Comparison of ENCODE assay signal across 20 cellular contexts in the genomic region with DNA sequence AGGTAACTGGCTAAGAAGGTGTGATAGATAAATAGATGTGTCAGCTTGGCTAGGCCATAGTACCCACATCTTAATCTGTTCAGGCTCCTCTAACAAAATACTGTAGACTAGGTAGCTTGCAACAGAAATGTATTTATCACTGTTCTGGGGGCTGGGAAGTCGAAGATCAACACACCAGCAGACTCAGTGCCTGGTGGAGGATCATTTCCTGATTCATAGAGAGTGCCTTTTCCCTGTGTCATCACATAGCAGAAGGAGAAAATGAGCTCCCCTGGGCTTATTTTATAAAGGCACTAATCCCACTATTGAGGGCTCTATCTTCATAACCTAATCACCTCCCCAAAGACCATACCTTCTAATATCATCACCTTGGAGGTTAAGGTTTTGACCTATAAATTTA.
DNase-seq lines count a peak whose midpoint lies in the region; FAIRE-seq lines count a peak whose summit lies in the region.
"Had no signal": no experiment of that assay in that cellular context is flagged by ENCODE, and none has a peak within 500 bp of the region (broad histone marks: within the 10 kb centered on the region; RNA-seq: fewer than 3 reads in every experiment).

No MANE protein-coding gene starts in this region.

- DNase-seq in EL (peak; percentile 59), HS-5 (ENCODE audit: low read depth) (peak; percentile 28), RCC 7860 (ENCODE audit: low spot score) (peak; percentile 40), mesendoderm (peak; percentile 9), activated T-cell treated with anti-CD3 and anti-CD28 coated beads for 4 hours (no peak), SW 1271 (lab: John Stamatoyannopoulos, UW) (no peak), HuH-7 (ENCODE audit: low spot score) (no peak)
- DNase-seq in activated CD8-positive, alpha-beta memory T cell treated with anti-CD3 and anti-CD28 coated beads, Interleukin-2, amount 50 U/mL, for 48 hours = no peak
- DNase-seq: 8988T; Calu3; CD4-positive, alpha-beta memory T cell; DMS 273 treated with DMSO at 0.1 percent for 48 hours; DMS53; DND-41; GF-D8; GOT3; H7; IMR-90 had no signal

- H4K8ac ChIP-seq in mesendoderm (ENCODE audit: low read depth, low read length) = no peak overlapping the region

- no peaks in the 10 kb centered on the region for H3K4me1 ChIP-seq in mesendoderm (ENCODE audit: control insufficient read depth, low read depth, low read length)
- H3K4me1 ChIP-seq: BLaER1 had no signal

- no peak overlapping the region for H2BK5ac ChIP-seq in mesendoderm (ENCODE audit: low read length)

- H3K79me1 ChIP-seq in mesendoderm (ENCODE audit: low read length) = no peaks in the 10 kb centered on the region

- no peak overlapping the region for H3K18ac ChIP-seq in mesendoderm (ENCODE audit: low read length)

- no peak overlapping the region for H3K4me2 ChIP-seq in mesendoderm (ENCODE audit: low read length)
- H3K4me2 ChIP-seq: BLaER1 had no signal

- WGBS in mesendoderm (ENCODE audit: extremely low coverage, insufficient coverage, low lambda C conversion rate) = no CpG with 5 or more reads among the region's 1 CpG

- no peak overlapping the region for H2BK120ac ChIP-seq in mesendoderm (ENCODE audit: low read depth, low read length)

- H2AK5ac ChIP-seq in mesendoderm (ENCODE audit: low read length) = no peak overlapping the region

- no peak overlapping the region for H4K5ac ChIP-seq in mesendoderm (ENCODE audit: low read length)

- no peaks in the 10 kb centered on the region for H3K36me3 ChIP-seq in mesendoderm (ENCODE audit: control insufficient read depth, insufficient read depth, low read length)
- H3K36me3 ChIP-seq: BLaER1 had no signal

- no peak overlapping the region for H3K9ac ChIP-seq in mesendoderm (ENCODE audit: low read length)
- H3K9ac ChIP-seq: BLaER1 had no signal

- no peaks in the 10 kb centered on the region for H3K27me3 ChIP-seq in mesendoderm (ENCODE audit: insufficient read depth, low read length, poor library complexity)
- H3K27me3 ChIP-seq: BLaER1 had no signal

- no peaks in the 10 kb centered on the region for H3K79me2 ChIP-seq in mesendoderm (ENCODE audit: control insufficient read depth, insufficient read depth, low read length)

- no peak overlapping the region for H3K4ac ChIP-seq in mesendoderm (ENCODE audit: low read depth, low read length)

- H2BK15ac ChIP-seq in mesendoderm (replicated peaks; ENCODE audit: low read depth) = no peak overlapping the region

- H3K23ac ChIP-seq in mesendoderm (ENCODE audit: low read length) = no peak overlapping the region

- no peak overlapping the region for H3K56ac ChIP-seq in mesendoderm (ENCODE audit: low read length)

- no peak overlapping the region for H3K27ac ChIP-seq in mesendoderm (ENCODE audit: low read depth, low read length)
- H3K27ac ChIP-seq: BLaER1 had no signal

- no peak for FAIRE-seq in RCC 7860 (lab: Jason Lieb, UNC)
- FAIRE-seq: K562 had no signal

- H3K4me3 ChIP-seq in mesendoderm (ENCODE audit: low read length) = no peak overlapping the region
- H3K4me3 ChIP-seq: BLaER1, K562 had no signal

Comparison
In these comparisons a context has a peak if more than half of its experiments do, and no peak if none do; other contexts are left out.
1. DNase-seq: peak in EL (single experiment), HS-5 (single experiment), RCC 7860 (single experiment) and mesendoderm (single experiment); none in activated T-cell treated with anti-CD3 and anti-CD28 coated beads for 4 hours (single experiment), SW 1271 (0 of 2), activated CD8-positive, alpha-beta memory T cell treated with anti-CD3 and anti-CD28 coated beads, Interleukin-2, amount 50 U/mL, for 48 hours (single experiment) and HuH-7 (single experiment).